ENCODE assay signal across 8 cellular contexts in the genomic region with DNA sequence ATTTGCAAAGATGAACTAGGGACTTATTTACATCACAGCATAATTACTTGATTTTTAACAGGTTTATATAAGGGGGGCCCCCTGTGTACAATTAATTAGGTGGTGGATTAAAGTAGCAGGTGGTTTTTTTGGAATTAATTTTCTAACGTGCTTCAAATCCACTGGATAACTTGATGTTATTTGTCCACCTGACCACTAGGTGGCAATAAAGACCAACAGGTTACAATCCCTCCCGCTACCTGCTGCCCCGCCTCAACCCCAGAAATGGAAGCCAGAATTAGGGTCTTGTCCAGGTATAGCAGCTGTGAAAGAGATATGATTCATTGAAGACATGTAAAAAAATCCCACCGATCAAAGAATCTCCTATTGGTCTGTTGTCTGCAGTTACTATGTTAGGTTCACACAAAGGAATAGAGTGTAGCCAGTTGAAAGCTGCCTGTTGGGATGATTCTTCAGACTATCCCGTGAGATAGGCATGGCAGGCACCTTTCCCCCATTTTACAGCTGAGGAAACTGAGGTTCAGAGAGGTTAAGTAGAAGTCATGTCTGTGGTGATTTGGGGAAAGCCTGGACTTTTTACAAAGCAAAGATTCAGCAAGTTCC. TPM values are rescaled to one million over a fixed set of nuclear protein-coding genes. Genes with fewer than 3 reads are reported as not detected.
DNase-seq lines count a peak whose midpoint lies in the region; ATAC-seq and TF ChIP-seq lines count a peak whose summit lies in the region.

No MANE protein-coding gene starts in this region.

- no peaks in the 10 kb centered on the region for H3K36me3 Mint-ChIP-seq in immature natural killer cell

- peaks cover 2% of the 10 kb centered on the region in 3 donors for H3K27me3 Mint-ChIP-seq in immature natural killer cell (ENCODE audit: low read depth in 3 of 3)

- peak; percentile 36 to 38 for TF ChIP-seq CTCF in suprapubic skin (IDR thresholded peaks at IDR 0.05)

- H3K27ac ChIP-seq in suprapubic skin: no peak overlapping the region

- TF ChIP-seq EP300 in suprapubic skin (IDR thresholded peaks at IDR 0.05): no peak

- no peaks in the 10 kb centered on the region for H3K36me3 ChIP-seq in suprapubic skin

- DNase-seq in COR-L47 (lab: John Stamatoyannopoulos, UW) (peak; percentile 71), NCI-H82 (lab: John Stamatoyannopoulos, UW) (peak; percentile 85), amniotic epithelial cell (ENCODE audit: low read depth) (peak; percentile 19), immature natural killer cell (peak in 2 of 3 donors; percentile 15 to 16), suprapubic skin (ENCODE audit: low spot score in 2 of 2) (no peak)

- no peaks in the 10 kb centered on the region for H3K27me3 ChIP-seq in suprapubic skin

- H3K4me1 ChIP-seq in suprapubic skin: no peaks in the 10 kb centered on the region

- no peak overlapping the region for H3K27ac Mint-ChIP-seq in immature natural killer cell

- H3K9me3 ChIP-seq in suprapubic skin: no peaks in the 10 kb centered on the region

- no peak overlapping the region for H3K4me3 Mint-ChIP-seq in immature natural killer cell

- H3K4me3 ChIP-seq in suprapubic skin: no peak overlapping the region

- 13% methylated on average over 5 of the region's 5 CpGs for WGBS in suprapubic skin

- no peak for TF ChIP-seq POLR2A in suprapubic skin (IDR thresholded peaks at IDR 0.05)

- H3K9me3 Mint-ChIP-seq in immature natural killer cell: no peaks in the 10 kb centered on the region

- ATAC-seq in GM18868 (IDR thresholded peaks at IDR 0.05; ENCODE audit: unreplicated experiment) (peak; percentile 40), HG03442 (IDR thresholded peaks at IDR 0.05; ENCODE audit: unreplicated experiment) (peak; percentile 28), HG03108 (IDR thresholded peaks at IDR 0.05; ENCODE audit: unreplicated experiment) (no peak)

- no peaks in the 10 kb centered on the region for H3K4me1 Mint-ChIP-seq in immature natural killer cell

RNA-seq across cellular contexts. Expression of a gene that starts 44.0 kb away (rescaled TPM):
- 100 to 1,000 TPM in 1 of 3 donors, 10 to 100 TPM in 2; 55.4 to 139 (median 61.8) TPM for polyA plus RNA-seq in immature natural killer cell
- 10 to 100 TPM; 46.3 to 80.6 (median 70.8) TPM for total RNA-seq in suprapubic skin

Comparison
In these comparisons a context has a peak if more than half of its experiments do, and no peak if none do; other contexts are left out.
1. DNase-seq: peak in COR-L47 (single experiment), NCI-H82 (single experiment), amniotic epithelial cell (single experiment) and immature natural killer cell (2 of 3); none in suprapubic skin (0 of 2).